13 cellular contexts compared by ENCODE assay signal in the genomic region with DNA sequence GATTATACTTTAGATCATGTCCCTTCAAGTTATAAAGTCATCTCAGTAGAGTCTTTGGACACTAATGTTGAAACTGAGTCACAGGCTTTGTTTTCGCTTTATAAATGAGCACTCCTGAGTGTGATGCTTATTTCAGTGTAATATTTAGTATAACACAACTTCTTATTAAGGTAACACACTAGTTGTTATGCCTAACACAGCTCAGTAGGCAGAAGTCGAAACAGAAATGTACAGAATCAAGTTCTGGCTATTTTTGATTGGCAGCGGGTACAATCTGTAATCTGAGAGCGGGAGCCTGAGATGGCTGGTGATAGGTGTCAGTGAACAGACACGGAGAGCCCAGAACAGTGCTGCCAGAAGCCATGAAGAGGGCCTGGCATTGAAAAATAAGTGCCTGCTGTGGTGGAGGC. TPM values are rescaled to one million over a fixed set of nuclear protein-coding genes. Genes with fewer than 3 reads are reported as not detected.
DNase-seq lines count a peak whose midpoint lies in the region; ATAC-seq and TF ChIP-seq lines count a peak whose summit lies in the region.
"Had no signal": no experiment of that assay in that cellular context is flagged by ENCODE, and none has a peak within 500 bp of the region (broad histone marks: within the 10 kb centered on the region; RNA-seq: fewer than 3 reads in every experiment).

No MANE protein-coding gene starts in this region.

- no peak for TF ChIP-seq CTCF in parathyroid adenoma (IDR thresholded peaks at IDR 0.05)

- H3K4me1 ChIP-seq in parathyroid adenoma, result peaks cover 22% of the 10 kb centered on the region

- no peaks in the 10 kb centered on the region for H3K9me3 ChIP-seq in parathyroid adenoma (ENCODE audit: control insufficient read depth, low read length)
- H3K9me3 ChIP-seq: uterus had no signal

- POLR2A ChIA-PET in HEK293T (lab: Yijun Ruan, JAX), result no interaction called here

- H3K9me3 Mint-ChIP-seq in activated CD8-positive, alpha-beta memory T cell treated with anti-CD3 and anti-CD28 coated beads, Interleukin-2, amount 10 ng/mL, durations not matched to agents 7 days and 5 days (ENCODE audit: low read depth), result no peaks in the 10 kb centered on the region
- H3K9me3 Mint-ChIP-seq in activated T-cell treated with anti-CD3 and anti-CD28 coated beads, Interleukin-2, amount 50 U/mL, for 72 hours, result no peaks in the 10 kb centered on the region

- no peak overlapping the region for H3K9ac ChIP-seq in parathyroid adenoma

- no peak overlapping the region for H3K4me3 ChIP-seq in parathyroid adenoma (ENCODE audit: low read depth, low read length)
- H3K4me3 ChIP-seq: uterus had no signal

- peaks cover 88% of the 10 kb centered on the region for H3K4me1 Mint-ChIP-seq in activated CD8-positive, alpha-beta memory T cell treated with anti-CD3 and anti-CD28 coated beads, Interleukin-2, amount 10 ng/mL, durations not matched to agents 7 days and 5 days
- peaks cover 96% of the 10 kb centered on the region for H3K4me1 Mint-ChIP-seq in activated T-cell treated with anti-CD3 and anti-CD28 coated beads, Interleukin-2, amount 50 U/mL, for 72 hours (ENCODE audit: low read depth)

- peak; percentile 63 for DNase-seq in activated CD8-positive, alpha-beta memory T cell treated with anti-CD3 and anti-CD28 coated beads, Interleukin-2, amount 10 ng/mL, durations not matched to agents 7 days and 5 days
- no peak for DNase-seq in activated CD8-positive, alpha-beta memory T cell treated with anti-CD3 and anti-CD28 coated beads, Interleukin-2, amount 50 U/mL, for 48 hours
- no peak for DNase-seq in HEK293T (ENCODE audit: extremely low spot score)
- peak; percentile 45 to 47 for DNase-seq in activated T-cell treated with anti-CD3 and anti-CD28 coated beads, Interleukin-2, amount 50 U/mL, for 72 hours
- no peak for DNase-seq in SW480 (ENCODE audit: low spot score)
- DNase-seq in SIG-M5 treated with dmso at 0.1 percent for 504 hours (lab: John Stamatoyannopoulos, UW; ENCODE audit: unreplicated experiment), result no peak
- DNase-seq: NCI-H1048, NCI-H524 treated with DMSO at 0.1 percent for 48 hours, T-helper 9 cell, uterus had no signal

- peaks cover 79% of the 10 kb centered on the region for H3K79me2 ChIP-seq in parathyroid adenoma

- CTCF ChIA-PET in activated CD8-positive, alpha-beta memory T cell treated with anti-CD3 and anti-CD28 coated beads, Interleukin-2, amount 10 ng/mL, durations not matched to agents 7 days and 5 days (lab: Charles Lee), result interaction anchor here (0.9 to 3.1 kb wide), 8 partner anchors 7 to 73 kb away, joined by 3 to 25 read pairs (median 8); no protein-coding TSS in a partner anchor
- CTCF ChIA-PET in HEK293T (lab: Yijun Ruan, JAX), result no interaction called here

- peak; percentile 65 for ATAC-seq in activated CD8-positive, alpha-beta memory T cell treated with anti-CD3 and anti-CD28 coated beads, Interleukin-2, amount 10 ng/mL, durations not matched to agents 7 days and 5 days
- peak; percentile 76 to 82 for ATAC-seq in activated T-cell treated with anti-CD3 and anti-CD28 coated beads, Interleukin-2, amount 50 U/mL, for 72 hours (replicated peaks in 1 of 2)
- ATAC-seq in HG03469 (IDR thresholded peaks at IDR 0.05; ENCODE audit: unreplicated experiment), result no peak

- peak overlapping the region; percentile 89 for H3K27ac Mint-ChIP-seq in activated CD8-positive, alpha-beta memory T cell treated with anti-CD3 and anti-CD28 coated beads, Interleukin-2, amount 10 ng/mL, durations not matched to agents 7 days and 5 days
- peak overlapping the region; percentile 100 for H3K27ac Mint-ChIP-seq in activated T-cell treated with anti-CD3 and anti-CD28 coated beads, Interleukin-2, amount 50 U/mL, for 72 hours

- peak overlapping the region; percentile 36 for H3K4me2 ChIP-seq in parathyroid adenoma (ENCODE audit: low read length)

- H2AFZ ChIP-seq in parathyroid adenoma, result no peak overlapping the region

- no peaks in the 10 kb centered on the region for H3K36me3 ChIP-seq in parathyroid adenoma (ENCODE audit: control insufficient read depth, insufficient read depth, low read length)
- H3K36me3 ChIP-seq: uterus had no signal

- peak overlapping the region; percentile 70 for H3K4me3 Mint-ChIP-seq in activated CD8-positive, alpha-beta memory T cell treated with anti-CD3 and anti-CD28 coated beads, Interleukin-2, amount 10 ng/mL, durations not matched to agents 7 days and 5 days
- peak overlapping the region; percentile 82 to 97 for H3K4me3 Mint-ChIP-seq in activated T-cell treated with anti-CD3 and anti-CD28 coated beads, Interleukin-2, amount 50 U/mL, for 72 hours
- H3K4me3 Mint-ChIP-seq: brain had no signal

- H3K27ac ChIP-seq in parathyroid adenoma, result no peak overlapping the region
- H3K27ac ChIP-seq: uterus had no signal

- H3K27me3 Mint-ChIP-seq in activated CD8-positive, alpha-beta memory T cell treated with anti-CD3 and anti-CD28 coated beads, Interleukin-2, amount 10 ng/mL, durations not matched to agents 7 days and 5 days, result no peaks in the 10 kb centered on the region
- H3K27me3 Mint-ChIP-seq in activated T-cell treated with anti-CD3 and anti-CD28 coated beads, Interleukin-2, amount 50 U/mL, for 72 hours (ENCODE audit: low read depth), result no peaks in the 10 kb centered on the region
- H3K27me3 Mint-ChIP-seq: brain had no signal

- peaks cover 21% of the 10 kb centered on the region for H3K36me3 Mint-ChIP-seq in activated CD8-positive, alpha-beta memory T cell treated with anti-CD3 and anti-CD28 coated beads, Interleukin-2, amount 10 ng/mL, durations not matched to agents 7 days and 5 days
- peaks cover 0 to 23% of the 10 kb centered on the region in 2 donors for H3K36me3 Mint-ChIP-seq in activated T-cell treated with anti-CD3 and anti-CD28 coated beads, Interleukin-2, amount 50 U/mL, for 72 hours (ENCODE audit: insufficient read depth in 2 of 2)

- H3K27me3 ChIP-seq in parathyroid adenoma (ENCODE audit: control insufficient read depth, insufficient read depth, low read length), result no peaks in the 10 kb centered on the region
- H3K27me3 ChIP-seq: uterus had no signal

TF ChIP-seq in HEK293T, 16 proteins besides CTCF, POLR2A, EP300 and RAD21:
- TF ChIP-seq, protein P1, sequence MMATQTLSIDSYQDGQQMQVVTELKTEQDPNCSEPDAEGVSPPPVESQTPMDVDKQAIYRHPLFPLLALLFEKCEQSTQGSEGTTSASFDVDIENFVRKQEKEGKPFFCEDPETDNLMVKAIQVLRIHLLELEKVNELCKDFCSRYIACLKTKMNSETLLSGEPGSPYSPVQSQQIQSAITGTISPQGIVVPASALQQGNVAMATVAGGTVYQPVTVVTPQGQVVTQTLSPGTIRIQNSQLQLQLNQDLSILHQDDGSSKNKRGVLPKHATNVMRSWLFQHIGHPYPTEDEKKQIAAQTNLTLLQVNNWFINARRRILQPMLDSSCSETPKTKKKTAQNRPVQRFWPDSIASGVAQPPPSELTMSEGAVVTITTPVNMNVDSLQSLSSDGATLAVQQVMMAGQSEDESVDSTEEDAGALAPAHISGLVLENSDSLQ (IDR thresholded peaks at IDR 0.05), result peak; percentile 89
- TF ChIP-seq TARDBP (IDR thresholded peaks at IDR 0.05), result no peak
- TF ChIP-seq ARNT (IDR thresholded peaks at IDR 0.05), result no peak

RNA-seq across cellular contexts. Expression of a gene that starts 11.4 kb away (rescaled TPM):
- total RNA-seq in activated CD8-positive, alpha-beta memory T cell treated with anti-CD3 and anti-CD28 coated beads, Interleukin-2, amount 10 ng/mL, durations not matched to agents 7 days and 5 days, result 10 to 100 TPM; 47.3 to 49.5 TPM
- total RNA-seq in activated T-cell treated with anti-CD3 and anti-CD28 coated beads, Interleukin-2, amount 50 U/mL, for 72 hours, result 10 to 100 TPM; 77.6 to 89.7 TPM

Comparison
In these comparisons a context has a peak if more than half of its experiments do, and no peak if none do; other contexts are left out.
1. DNase-seq: peak in activated CD8-positive, alpha-beta memory T cell treated with anti-CD3 and anti-CD28 coated beads, Interleukin-2, amount 10 ng/mL, durations not matched to agents 7 days and 5 days (single experiment) and activated T-cell treated with anti-CD3 and anti-CD28 coated beads, Interleukin-2, amount 50 U/mL, for 72 hours (2 of 2); none in activated CD8-positive, alpha-beta memory T cell treated with anti-CD3 and anti-CD28 coated beads, Interleukin-2, amount 50 U/mL, for 48 hours (single experiment), HEK293T (single experiment), SW480 (single experiment) and SIG-M5 treated with dmso at 0.1 percent for 504 hours (single experiment).